ENCODE assay signal across 8 cellular contexts in genomic region chr18:12839057-12839525, GRCh38. TPM values are rescaled to one million over a fixed set of nuclear protein-coding genes. Genes with fewer than 3 reads are reported as not detected.
DNase-seq lines count a peak whose midpoint lies in the region; ATAC-seq, FAIRE-seq and TF ChIP-seq lines count a peak whose summit lies in the region.

No MANE protein-coding gene starts in this region.

- peak overlapping the region; percentile 95 for H3K27ac ChIP-seq in GM12878 (ENCODE audit: control insufficient read depth, insufficient read depth)

- peak; percentile 71 to 76; a peak in 3 of 4 replicates for TF ChIP-seq EP300 in GM12878 (IDR thresholded peaks at IDR 0.05; ENCODE audit: borderline replicate concordance in 1 of 2, control insufficient read depth in 1 of 2, low read depth in 2 of 2, low read length in 2 of 2)

- RAD21 ChIA-PET in GM12878 (lab: Charles Lee; ENCODE audit: unreplicated experiment) = interaction anchor here (0.7 to 3.0 kb wide), 8 partner anchors 19 to 48 kb away, joined by 3 to 81 read pairs (median 5); partner anchors contain the start of gene PTPN2

- H4K20me1 ChIP-seq in GM12878 (ENCODE audit: control insufficient read depth, insufficient read depth) = no peaks in the 10 kb centered on the region

- peak; percentile 55 for ATAC-seq in GM21528 (IDR thresholded peaks at IDR 0.05; ENCODE audit: low FRiP score, unreplicated experiment)
- ATAC-seq in GM12878 = peak; percentile 88

- SMC1A ChIA-PET in GM12878 (lab: Charles Lee; ENCODE audit: uncharacterized antibody, unreplicated experiment) = interaction anchor here (1.0 to 3.0 kb wide), 8 partner anchors 10 to 46 kb away, joined by 3 to 52 read pairs (median 7); partner anchors contain the start of gene PTPN2

- no peaks in the 10 kb centered on the region for H3K9me3 ChIP-seq in GM12878 (replicated peaks; ENCODE audit: control insufficient read depth, insufficient read depth, low read length)

- peaks cover 38% of the 10 kb centered on the region for H3K4me1 ChIP-seq in GM12878 (ENCODE audit: control insufficient read depth, insufficient read depth, low read length)

- H3K9me3 Mint-ChIP-seq in IgD-negative memory B cell = no peaks in the 10 kb centered on the region

- no peak overlapping the region for H2AFZ ChIP-seq in GM12878 (ENCODE audit: control insufficient read depth, low read depth, low read length)

- H3K4me3 ChIP-seq in GM12865 (ENCODE audit: low read depth, low read length) (peak overlapping the region; percentile 40), GM12878 (peak overlapping the region; percentile 55)

- H3K36me3 ChIP-seq in GM12878 (ENCODE audit: control insufficient read depth in 2 of 2, insufficient read depth in 2 of 2, low read length in 1 of 2) = peaks cover 1 to 2% of the 10 kb centered on the region in 2 experiments; a peak in 2 of 4 replicates

- in situ Hi-C loops in GM12878 (cut with MboI) = no loop called here

- H3K36me3 Mint-ChIP-seq in IgD-negative memory B cell = peaks cover 11% of the 10 kb centered on the region

- H3K4me1 Mint-ChIP-seq in IgD-negative memory B cell = peaks cover 30 to 41% (median 38%) of the 10 kb centered on the region in 3 donors

- no peaks in the 10 kb centered on the region for H3K27me3 ChIP-seq in GM12878 (replicated peaks in 1 of 2; ENCODE audit: control insufficient read depth in 2 of 2, insufficient read depth in 2 of 2, low read length in 1 of 2)

- POLR2A ChIA-PET in GM12878 (lab: Charles Lee) = interaction anchor here (0.5 to 3.2 kb wide), 6 partner anchors 44 to 1811 kb away, joined by 3 to 62 read pairs (median 4); partner anchors contain the start of gene PTPN2

- no peak for TF ChIP-seq RAD21 in GM12878 (IDR thresholded peaks at IDR 0.05; ENCODE audit: insufficient read depth, low read depth, low read length)

- no peak for TF ChIP-seq POLR2A in GM12878 (IDR thresholded peaks at IDR 0.05; ENCODE audit: low read depth, low read length)

- peak overlapping the region; percentile 66 for H3K9ac ChIP-seq in GM12878 (ENCODE audit: control insufficient read depth, insufficient read depth, low read length)

- peaks cover 53% of the 10 kb centered on the region for H3K79me2 ChIP-seq in GM12878 (ENCODE audit: control insufficient read depth, insufficient read depth, low read length)

- intact Hi-C loops in GM12878 (cut with micrococcal nuclease; ENCODE audit: unreplicated experiment) = loop anchor here (1.0 to 5.0 kb wide), 3 partner anchors 36 to 108 kb away; partner anchors contain the start of gene SEH1L

- 2% methylated on average over 2 of the region's 2 CpGs for WGBS in GM12878 (ENCODE audit: insufficient coverage, insufficient replicate concordance, low lambda C conversion rate, missing lambda C conversion rate)

- H3K27ac Mint-ChIP-seq in IgD-negative memory B cell = peak overlapping the region; percentile 76 to 98 (median 90)

- peak overlapping the region; percentile 66 to 87 (median 77) for H3K4me3 Mint-ChIP-seq in IgD-negative memory B cell

- no peaks in the 10 kb centered on the region for H3K27me3 Mint-ChIP-seq in IgD-negative memory B cell

- BruUV-seq in GM12878 (replicated peaks; lab: Mats Ljungman, UMichigan) = TSS peak; percentile 88

- H3K4me2 ChIP-seq in GM12878 (ENCODE audit: control insufficient read depth, insufficient read depth) = peak overlapping the region; percentile 96

- FAIRE-seq in GM12878 (lab: Jason Lieb, UNC) (peak; percentile 68), frontal cortex (lab: Jason Lieb, UNC) (no peak)

- CTCF ChIA-PET in GM12878 (lab: Yijun Ruan, JAX) = interaction anchor here (0.9 to 2.2 kb wide), 5 partner anchors 41 to 55 kb away, joined by 3 to 7 read pairs (median 3); no protein-coding TSS in a partner anchor

- DNase-seq in GM12865 (ENCODE audit: low read depth) (peak; percentile 75), GM12878 (ENCODE audit: low read depth, low spot score) (peak; percentile 79), pons (ENCODE audit: low spot score) (peak; percentile 22), frontal cortex (ENCODE audit: low spot score in 2 of 2) (no peak), SW 1271 (lab: John Stamatoyannopoulos, UW) (no peak)
- DNase-seq in effector CD8-positive, alpha-beta T cell (lab: John Stamatoyannopoulos, UW) = no peak

- TF ChIP-seq CTCF in GM12865 (IDR thresholded peaks at IDR 0.05; ENCODE audit: insufficient read depth, low read depth, low read length, missing control alignments) = no peak
- TF ChIP-seq CTCF in GM12878 (IDR thresholded peaks at IDR 0.05 in 2 of 3, conservative IDR thresholded peaks at IDR 0.05 in 1 of 3; ENCODE audit: control insufficient read depth in 2 of 3, extremely low read depth in 1 of 3, insufficient read depth in 1 of 3, low read depth in 3 of 3, low read length in 3 of 3) = no peak

TF ChIP-seq in GM12878, 131 proteins besides CTCF, POLR2A, EP300 and RAD21 (continues in another document):
- no peak for TF ChIP-seq BCL3 (IDR thresholded peaks at IDR 0.05; ENCODE audit: borderline replicate concordance, insufficient read depth, low read depth, low read length, poor library complexity, severe bottlenecking)
- TF ChIP-seq ZNF592 (IDR thresholded peaks at IDR 0.05) = no peak
- no peak for TF ChIP-seq RAD51 (IDR thresholded peaks at IDR 0.05)
- TF ChIP-seq CREB1 (IDR thresholded peaks at IDR 0.05; ENCODE audit: low read depth) = no peak
- TF ChIP-seq BACH1 (IDR thresholded peaks at IDR 0.05; ENCODE audit: borderline replicate concordance) = peak; percentile 43; the same call in 1 of the 2 replicates
- no peak for TF ChIP-seq YBX1 (IDR thresholded peaks at IDR 0.05)
- no peak for TF ChIP-seq IRF5 (IDR thresholded peaks at IDR 0.05; ENCODE audit: borderline replicate concordance)

RNA-seq across cellular contexts. Expression of gene PTPN2, which starts 44.9 kb away (rescaled TPM):
- 97.8 TPM for polyA plus RNA-seq in IgD-negative memory B cell
- 161 and 163 TPM in 2 replicates for total RNA-seq in GM12878 (2013; cell fraction: nucleolus; rRNA removed)
- 46.5 and 55.7 TPM in 2 replicates for total RNA-seq in GM12878 (2014; rRNA removed)
- total RNA-seq in GM12878 (2014; rRNA removed; fragmentation: Illumina TruSeq; extraction: Trizol) = 85.5 and 86.7 TPM in 2 replicates
- 48.0 and 53.0 TPM in 2 replicates for total RNA-seq in GM12878 (2021)
- polyA plus RNA-seq in GM12878 (2011; ENCODE audit: low read depth) = 28.5 TPM
- 83.0 and 114 TPM in 2 replicates for polyA plus RNA-seq in GM12878 (2011; rRNA removed)
- 27.7 and 31.8 TPM in 2 replicates for polyA plus RNA-seq in GM12878 (2011; cell fraction: cytosol; rRNA removed)
- 67.0 and 73.2 TPM in 2 replicates for polyA plus RNA-seq in GM12878 (2011; cell fraction: nucleus; rRNA removed)
- polyA plus RNA-seq in GM12878 (2012) = 37.1 and 45.3 TPM in 2 replicates
- 78.3 and 84.3 TPM in 2 replicates for polyA plus RNA-seq in GM12878 (2014; fragmentation: Illumina TruSeq; extraction: Trizol)
- polyA plus RNA-seq in GM12878 (2014; fragmentation: Nextera tagmentation; extraction: Ambion mirVana) = 10 to 100 TPM; 54.9 to 57.9 TPM
- 39.4 and 53.5 TPM in 2 replicates for polyA plus RNA-seq in GM12878 (2014; rRNA removed)
- 10 to 100 TPM; 71.3 to 80.4 TPM for polyA plus RNA-seq in GM12878 (2016; fragmentation: Nextera tagmentation; extraction: Ambion mirVana)
- 33.9 and 84.9 TPM in 2 replicates for polyA minus RNA-seq in GM12878 (2011; rRNA and poly(A)+ RNA removed)
- 13.6 and 37.3 TPM in 2 replicates for polyA minus RNA-seq in GM12878 (2011; cell fraction: cytosol; rRNA and poly(A)+ RNA removed)
- 23.6 and 37.5 TPM in 2 replicates for polyA minus RNA-seq in GM12878 (2011; cell fraction: nucleus; rRNA and poly(A)+ RNA removed)
- total RNA-seq in frontal cortex = 40.4 TPM

Comparison
In these comparisons a context has a peak if more than half of its experiments do, and no peak if none do; other contexts are left out.
1. DNase-seq: peak in GM12865 (single experiment), GM12878 (single experiment) and pons (single experiment); none in frontal cortex (0 of 2), SW 1271 (0 of 2) and effector CD8-positive, alpha-beta T cell (single experiment).